ENCODE assay signal across 17 cellular contexts in genomic region chr12:47264951-47265350, GRCh38.
DNase-seq lines count a peak whose midpoint lies in the region; ATAC-seq and TF ChIP-seq lines count a peak whose summit lies in the region.
"Had no signal": no experiment of that assay in that cellular context is flagged by ENCODE, and none has a peak within 500 bp of the region (broad histone marks: within the 10 kb centered on the region; RNA-seq: fewer than 3 reads in every experiment).

No MANE protein-coding gene starts in this region.

- peaks cover 16 to 19% of the 10 kb centered on the region in 2 donors for H3K9me3 Mint-ChIP-seq in activated naive CD4-positive, alpha-beta T cell treated with anti-CD3 and anti-CD28 coated beads, Interleukin-2, amount 50 U/mL, for 72 hours
- H3K9me3 Mint-ChIP-seq in activated naive CD4-positive, alpha-beta T cell treated with anti-CD3 and anti-CD28 coated beads for 36 hours, result peaks cover 4% of the 10 kb centered on the region
- H3K9me3 Mint-ChIP-seq in central memory CD8-positive, alpha-beta T cell, result no peaks in the 10 kb centered on the region
- no peaks in the 10 kb centered on the region for H3K9me3 Mint-ChIP-seq in natural killer cell
- H3K9me3 Mint-ChIP-seq: CD4-positive, alpha-beta memory T cell; H9 had no signal

- no peak overlapping the region for H3K4me3 Mint-ChIP-seq in activated naive CD4-positive, alpha-beta T cell treated with anti-CD3 and anti-CD28 coated beads for 36 hours
- H3K4me3 Mint-ChIP-seq in central memory CD8-positive, alpha-beta T cell, result peak overlapping the region; percentile 21
- H3K4me3 Mint-ChIP-seq in natural killer cell, result peak overlapping the region; percentile 37
- H3K4me3 Mint-ChIP-seq: CD4-positive, alpha-beta memory T cell; H9 had no signal

- no peak for TF ChIP-seq CTCF in natural killer cell (IDR thresholded peaks at IDR 0.05)

- CTCF ChIA-PET in activated naive CD4-positive, alpha-beta T cell treated with anti-CD3 and anti-CD28 coated beads for 36 hours (lab: Charles Lee), result interaction anchor here (0.6 to 1.1 kb wide), 2 partner anchors 20 to 36 kb away, joined by 3 read pairs; no protein-coding TSS in a partner anchor

- peaks cover 6 to 35% of the 10 kb centered on the region in 2 donors for H3K36me3 Mint-ChIP-seq in activated naive CD4-positive, alpha-beta T cell treated with anti-CD3 and anti-CD28 coated beads, Interleukin-2, amount 50 U/mL, for 72 hours
- H3K36me3 Mint-ChIP-seq in activated naive CD4-positive, alpha-beta T cell treated with anti-CD3 and anti-CD28 coated beads for 36 hours (ENCODE audit: low read depth), result no peaks in the 10 kb centered on the region
- peaks cover 1% of the 10 kb centered on the region for H3K36me3 Mint-ChIP-seq in central memory CD8-positive, alpha-beta T cell (ENCODE audit: insufficient read depth)
- H3K36me3 Mint-ChIP-seq in natural killer cell, result no peaks in the 10 kb centered on the region

- H3K27ac Mint-ChIP-seq in activated naive CD4-positive, alpha-beta T cell treated with anti-CD3 and anti-CD28 coated beads, Interleukin-2, amount 50 U/mL, for 72 hours, result peak overlapping the region; percentile 2 to 55
- no peak overlapping the region for H3K27ac Mint-ChIP-seq in activated naive CD4-positive, alpha-beta T cell treated with anti-CD3 and anti-CD28 coated beads for 36 hours
- H3K27ac Mint-ChIP-seq in central memory CD8-positive, alpha-beta T cell (ENCODE audit: low read depth), result peak overlapping the region; percentile 39
- peak overlapping the region; percentile 12 to 72 for H3K27ac Mint-ChIP-seq in natural killer cell
- H3K27ac Mint-ChIP-seq: H9 had no signal

- ATAC-seq in activated naive CD4-positive, alpha-beta T cell treated with anti-CD3 and anti-CD28 coated beads, Interleukin-2, amount 50 U/mL, for 72 hours, result no peak
- ATAC-seq in central memory CD8-positive, alpha-beta T cell (replicated peaks; ENCODE audit: extremely low read depth, poor library complexity, severe bottlenecking), result no peak
- ATAC-seq in natural killer cell, result peak in 1 of 3 donors; percentile 59

- no peak for DNase-seq in activated naive CD4-positive, alpha-beta T cell treated with anti-CD3 and anti-CD28 coated beads, Interleukin-2, amount 50 U/mL, for 72 hours (ENCODE audit: low spot score in 2 of 2)
- DNase-seq in activated naive CD4-positive, alpha-beta T cell treated with anti-CD3 and anti-CD28 coated beads for 36 hours, result no peak
- no peak for DNase-seq in central memory CD8-positive, alpha-beta T cell (ENCODE audit: low spot score in 2 of 2)
- DNase-seq in natural killer cell (no peak), NCI-H82 (lab: John Stamatoyannopoulos, UW) (no peak), DMS153 treated with DMSO at 0.1 percent for 48 hours (lab: John Stamatoyannopoulos, UW; ENCODE audit: unreplicated experiment) (no peak), mesenteric fat pad (ENCODE audit: low spot score) (no peak), DMS79 treated with DMSO at 0.1 percent for 48 hours (lab: John Stamatoyannopoulos, UW) (no peak)
- DNase-seq: 8988T; ACHN; C1 segment of cervical spinal cord; CD4-positive, alpha-beta memory T cell; COR-L47; DMS153; GF-D8; GOT3; H9 had no signal

- peaks cover 35% of the 10 kb centered on the region for H3K4me1 Mint-ChIP-seq in activated naive CD4-positive, alpha-beta T cell treated with anti-CD3 and anti-CD28 coated beads for 36 hours (ENCODE audit: low read depth)
- peaks cover 27% of the 10 kb centered on the region for H3K4me1 Mint-ChIP-seq in central memory CD8-positive, alpha-beta T cell
- peaks cover 37 to 43% of the 10 kb centered on the region in 2 donors for H3K4me1 Mint-ChIP-seq in natural killer cell
- H3K4me1 Mint-ChIP-seq: H9 had no signal

- intact Hi-C loops in activated naive CD4-positive, alpha-beta T cell treated with anti-CD3 and anti-CD28 coated beads for 36 hours (cut with micrococcal nuclease), result no loop called here
- intact Hi-C loops in natural killer cell (cut with micrococcal nuclease), result no loop called here

- no peaks in the 10 kb centered on the region for H3K27me3 Mint-ChIP-seq in activated naive CD4-positive, alpha-beta T cell treated with anti-CD3 and anti-CD28 coated beads for 36 hours (ENCODE audit: low read depth)
- H3K27me3 Mint-ChIP-seq in central memory CD8-positive, alpha-beta T cell, result no peaks in the 10 kb centered on the region
- H3K27me3 Mint-ChIP-seq in natural killer cell (ENCODE audit: low read depth in 2 of 2), result no peaks in the 10 kb centered on the region
- H3K27me3 Mint-ChIP-seq: CD4-positive, alpha-beta memory T cell had no signal
